ENCODE assay signal across 8 cellular contexts in the genomic region with DNA sequence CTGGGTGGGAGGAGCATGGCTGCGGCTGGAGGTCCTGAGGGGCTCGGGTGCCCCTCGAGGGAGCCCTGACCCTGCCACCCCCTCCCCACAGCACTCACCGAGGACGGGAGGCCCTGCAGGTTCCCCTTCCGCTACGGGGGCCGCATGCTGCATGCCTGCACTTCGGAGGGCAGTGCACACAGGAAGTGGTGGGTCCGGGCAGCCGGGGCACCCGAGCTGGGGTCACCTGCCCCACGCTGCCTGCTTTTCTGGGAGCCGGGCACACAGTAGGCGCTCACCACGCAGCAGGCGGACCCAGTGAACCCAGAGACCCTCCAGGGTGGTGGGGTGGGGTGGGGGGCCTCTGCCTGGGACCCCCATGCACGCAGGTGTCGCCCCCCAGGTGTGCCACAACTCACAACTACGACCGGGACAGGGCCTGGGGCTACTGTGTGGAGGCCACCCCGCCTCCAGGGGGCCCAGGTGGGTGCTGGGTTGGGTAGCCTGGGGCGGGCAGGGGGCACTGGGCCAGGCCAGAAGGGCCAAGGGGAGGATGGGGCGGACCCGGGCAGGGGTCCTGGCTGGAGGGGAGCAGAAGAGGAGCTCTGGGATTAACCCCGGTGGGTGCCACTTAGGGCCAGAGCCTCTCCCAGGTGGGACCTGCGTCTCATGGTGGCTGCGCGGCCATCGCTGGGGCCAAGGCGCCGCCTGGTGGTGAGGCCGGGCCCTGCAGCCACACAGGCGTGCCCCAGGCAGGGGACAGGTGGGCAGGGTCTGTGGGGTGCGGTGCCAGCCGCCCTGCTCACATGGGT. TPM values are rescaled to one million over a fixed set of nuclear protein-coding genes. Genes with fewer than 3 reads are reported as not detected.
DNase-seq lines count a peak whose midpoint lies in the region; ATAC-seq and TF ChIP-seq lines count a peak whose summit lies in the region.

No MANE protein-coding gene starts in this region.

- no peaks in the 10 kb centered on the region for H3K27me3 Mint-ChIP-seq in chondrocyte (ENCODE audit: low read depth)
- peaks cover 11% of the 10 kb centered on the region for H3K27me3 Mint-ChIP-seq in stimulated activated memory B cell treated with anti-CD40 and anti-IgM and Interleukin-4, amounts not matched to agents 10 μg/mL and 1 μg/mL and 100 μg/mL, for 72 hours

- peak; percentile 59 for ATAC-seq in GM18498 (IDR thresholded peaks at IDR 0.05; ENCODE audit: unreplicated experiment)
- ATAC-seq in stimulated activated memory B cell treated with anti-CD40 and anti-IgM and Interleukin-4, amounts not matched to agents 10 μg/mL and 1 μg/mL and 100 μg/mL, for 72 hours = peak; percentile 64
- no peak for ATAC-seq in HG03095 (IDR thresholded peaks at IDR 0.05; ENCODE audit: unreplicated experiment)

- H2BK5ac ChIP-seq in mesendoderm (ENCODE audit: low read length) = no peak overlapping the region

- CTCF ChIA-PET in AG04449 (lab: Yijun Ruan, JAX) = interaction anchor here (0.6 to 16.2 kb wide), 42 partner anchors 8 to 438 kb away, joined by 3 to 309 read pairs (median 4); a partner anchor contains a TSS

- H3K56ac ChIP-seq in mesendoderm (ENCODE audit: low read length) = no peak overlapping the region

- H2BK15ac ChIP-seq in mesendoderm (replicated peaks; ENCODE audit: low read depth) = no peak overlapping the region

- no peaks in the 10 kb centered on the region for H3K4me1 Mint-ChIP-seq in chondrocyte (ENCODE audit: low read depth)
- no peaks in the 10 kb centered on the region for H3K4me1 Mint-ChIP-seq in stimulated activated memory B cell treated with anti-CD40 and anti-IgM and Interleukin-4, amounts not matched to agents 10 μg/mL and 1 μg/mL and 100 μg/mL, for 72 hours

- no peak overlapping the region for H3K4ac ChIP-seq in mesendoderm (ENCODE audit: low read depth, low read length)

- H3K36me3 Mint-ChIP-seq in chondrocyte (ENCODE audit: low read depth) = no peaks in the 10 kb centered on the region
- no peaks in the 10 kb centered on the region for H3K36me3 Mint-ChIP-seq in stimulated activated memory B cell treated with anti-CD40 and anti-IgM and Interleukin-4, amounts not matched to agents 10 μg/mL and 1 μg/mL and 100 μg/mL, for 72 hours

- no peak for DNase-seq in AG04449 (ENCODE audit: low read depth, low spot score)
- DNase-seq in M059J (ENCODE audit: low read depth) = peak; percentile 46
- DNase-seq in activated CD4-positive, alpha-beta T cell treated with anti-CD3 and anti-CD28 coated beads for 24 hours (ENCODE audit: low read depth in 2 of 2) = peak; percentile 40 to 52
- no peak for DNase-seq in chondrocyte (ENCODE audit: low spot score)
- DNase-seq in mesendoderm = peak; percentile 53

- no peak overlapping the region for H4K5ac ChIP-seq in mesendoderm (ENCODE audit: low read length)

- no peaks in the 10 kb centered on the region for H3K27me3 ChIP-seq in mesendoderm (ENCODE audit: insufficient read depth, low read length, poor library complexity)

- no peaks in the 10 kb centered on the region for H3K79me2 ChIP-seq in mesendoderm (ENCODE audit: control insufficient read depth, insufficient read depth, low read length)

- no peak overlapping the region for H3K27ac Mint-ChIP-seq in chondrocyte (ENCODE audit: unreplicated experiment)
- no peak overlapping the region for H3K27ac Mint-ChIP-seq in stimulated activated memory B cell treated with anti-CD40 and anti-IgM and Interleukin-4, amounts not matched to agents 10 μg/mL and 1 μg/mL and 100 μg/mL, for 72 hours

- POLR2A ChIA-PET in AG04449 (lab: Yijun Ruan, JAX) = no interaction called here

- H3K4me3 Mint-ChIP-seq in chondrocyte (ENCODE audit: unreplicated experiment) = no peak overlapping the region
- H3K4me3 Mint-ChIP-seq in stimulated activated memory B cell treated with anti-CD40 and anti-IgM and Interleukin-4, amounts not matched to agents 10 μg/mL and 1 μg/mL and 100 μg/mL, for 72 hours = no peak overlapping the region

- H3K4me1 ChIP-seq in mesendoderm (ENCODE audit: control insufficient read depth, low read depth, low read length) = no peaks in the 10 kb centered on the region

- no peak overlapping the region for H3K27ac ChIP-seq in mesendoderm (ENCODE audit: low read depth, low read length)

- no peak overlapping the region for H3K4me3 ChIP-seq in AG04449 (ENCODE audit: low read depth, low read length)
- H3K4me3 ChIP-seq in mesendoderm (ENCODE audit: low read length) = no peak overlapping the region

- no peaks in the 10 kb centered on the region for H3K79me1 ChIP-seq in mesendoderm (ENCODE audit: low read length)

- WGBS in mesendoderm (ENCODE audit: extremely low coverage, insufficient coverage, low lambda C conversion rate) = no CpG with 5 or more reads among the region's 36 CpGs

- H3K9me3 Mint-ChIP-seq in chondrocyte (ENCODE audit: low read depth) = no peaks in the 10 kb centered on the region
- no peaks in the 10 kb centered on the region for H3K9me3 Mint-ChIP-seq in stimulated activated memory B cell treated with anti-CD40 and anti-IgM and Interleukin-4, amounts not matched to agents 10 μg/mL and 1 μg/mL and 100 μg/mL, for 72 hours

- H3K9ac ChIP-seq in mesendoderm (ENCODE audit: low read length) = no peak overlapping the region

- H2AK5ac ChIP-seq in mesendoderm (ENCODE audit: low read length) = no peak overlapping the region

- no peaks in the 10 kb centered on the region for H3K36me3 ChIP-seq in mesendoderm (ENCODE audit: control insufficient read depth, insufficient read depth, low read length)

- TF ChIP-seq CTCF in AG04449 (IDR thresholded peaks at IDR 0.05; ENCODE audit: insufficient read depth, low read length, missing control alignments) (peak; percentile 100), chondrocyte (IDR thresholded peaks at IDR 0.05) (peak; percentile 99)

- H3K18ac ChIP-seq in mesendoderm (ENCODE audit: low read length) = no peak overlapping the region

- H3K4me2 ChIP-seq in mesendoderm (ENCODE audit: low read length) = no peak overlapping the region

- H4K8ac ChIP-seq in mesendoderm (ENCODE audit: low read depth, low read length) = no peak overlapping the region

- no peak overlapping the region for H3K23ac ChIP-seq in mesendoderm (ENCODE audit: low read length)

- H2BK120ac ChIP-seq in mesendoderm (ENCODE audit: low read depth, low read length) = no peak overlapping the region

RNA-seq across cellular contexts. Expression of a gene that starts 1.4 kb away (rescaled TPM):
- total RNA-seq in M059J (2014; rRNA removed; shearing (Covaris generic)) = not detected in 2 replicates
- total RNA-seq in chondrocyte = 0.28 to 0.36 TPM (median 0.35 TPM) in 3 replicates
- polyA plus RNA-seq in mesendoderm (2013, experiment 1 of 2) = 0.10 TPM
- polyA plus RNA-seq in mesendoderm (2013, experiment 2 of 2) = 0.06 TPM

RNA-seq across cellular contexts. Expression of a gene that starts 20.0 kb away (rescaled TPM):
- total RNA-seq in M059J (2014; rRNA removed; shearing (Covaris generic)) = 0.22 and 3.1 TPM in 2 replicates
- 0.37 TPM in 1 of 3 replicates, not detected in the others for total RNA-seq in chondrocyte
- 0.21 TPM for polyA plus RNA-seq in mesendoderm (2013, experiment 1 of 2)
- 0.14 TPM for polyA plus RNA-seq in mesendoderm (2013, experiment 2 of 2)

Comparison
In these comparisons a context has a peak if more than half of its experiments do, and no peak if none do; other contexts are left out.
1. DNase-seq: peak in M059J (single experiment), activated CD4-positive, alpha-beta T cell treated with anti-CD3 and anti-CD28 coated beads for 24 hours (2 of 2) and mesendoderm (single experiment); none in AG04449 (single experiment) and chondrocyte (single experiment).